ENCODE assay signal across 17 cellular contexts in genomic region chr7:132218876-132219275, GRCh38.
"Had no signal": no experiment of that assay in that cellular context is flagged by ENCODE, and none has a peak within 500 bp of the region (broad histone marks: within the 10 kb centered on the region; RNA-seq: fewer than 3 reads in every experiment).

No MANE protein-coding gene starts in this region.

- H3K36me3 ChIP-seq: esophagus squamous epithelium, heart left ventricle, tibial artery, vagina had no signal

- H3K27me3 Mint-ChIP-seq: activated naive CD8-positive, alpha-beta T cell treated with anti-CD3 and anti-CD28 coated beads, Interleukin-2, amount 50 U/mL, for 24 hours had no signal

- H3K27me3 ChIP-seq: ascending aorta, esophagus squamous epithelium, heart left ventricle, tibial artery, vagina had no signal

- H3K4me3 ChIP-seq: ascending aorta, esophagus squamous epithelium, heart left ventricle, mucosa of descending colon, tibial artery, vagina had no signal

- H3K27ac Mint-ChIP-seq: activated CD8-positive, alpha-beta T cell treated with anti-CD3 and anti-CD28 coated beads, Interleukin-2, amount 10 ng/mL, durations not matched to agents 7 days and 5 days; activated naive CD8-positive, alpha-beta T cell treated with anti-CD3 and anti-CD28 coated beads, Interleukin-2, amount 50 U/mL, for 24 hours; naive thymus-derived CD8-positive, alpha-beta T cell; stimulated activated effector memory CD8-positive, alpha-beta T cell treated with anti-CD3 and anti-CD28 coated beads, Interleukin-12 subunit alpha, Interleukin-12 subunit beta, amount 100 ng/mL, for 72 hours; WTC11 had no signal

- H3K36me3 Mint-ChIP-seq: naive thymus-derived CD8-positive, alpha-beta T cell; stimulated activated effector memory CD8-positive, alpha-beta T cell treated with anti-CD3 and anti-CD28 coated beads, Interleukin-12 subunit alpha, Interleukin-12 subunit beta, amount 100 ng/mL, for 72 hours; WTC11 had no signal

- ATAC-seq: activated CD8-positive, alpha-beta T cell treated with anti-CD3 and anti-CD28 coated beads, Interleukin-2, amount 10 ng/mL, durations not matched to agents 7 days and 5 days; activated naive CD8-positive, alpha-beta T cell treated with anti-CD3 and anti-CD28 coated beads, Interleukin-2, amount 50 U/mL, for 24 hours; foreskin keratinocyte; heart left ventricle; left lobe of liver; mucosa of descending colon; naive thymus-derived CD8-positive, alpha-beta T cell; stimulated activated effector memory CD8-positive, alpha-beta T cell treated with anti-CD3 and anti-CD28 coated beads, Interleukin-12 subunit alpha, Interleukin-12 subunit beta, amount 100 ng/mL, for 72 hours; WTC11 had no signal

- H3K9me3 ChIP-seq: ascending aorta, esophagus squamous epithelium, heart left ventricle, mucosa of descending colon, tibial artery, vagina had no signal

- H3K4me1 Mint-ChIP-seq: activated naive CD8-positive, alpha-beta T cell treated with anti-CD3 and anti-CD28 coated beads, Interleukin-2, amount 50 U/mL, for 24 hours; naive thymus-derived CD8-positive, alpha-beta T cell; stimulated activated effector memory CD8-positive, alpha-beta T cell treated with anti-CD3 and anti-CD28 coated beads, Interleukin-12 subunit alpha, Interleukin-12 subunit beta, amount 100 ng/mL, for 72 hours had no signal

- H3K9me3 Mint-ChIP-seq: activated naive CD8-positive, alpha-beta T cell treated with anti-CD3 and anti-CD28 coated beads, Interleukin-2, amount 50 U/mL, for 24 hours; naive thymus-derived CD8-positive, alpha-beta T cell; stimulated activated effector memory CD8-positive, alpha-beta T cell treated with anti-CD3 and anti-CD28 coated beads, Interleukin-12 subunit alpha, Interleukin-12 subunit beta, amount 100 ng/mL, for 72 hours; WTC11 had no signal

- H3K4me1 ChIP-seq: ascending aorta, tibial artery, vagina had no signal

- DNase-seq: activated CD4-positive, alpha-beta T cell treated with anti-CD3 and anti-CD28 coated beads for 48 hours; activated CD8-positive, alpha-beta memory T cell treated with anti-CD3 and anti-CD28 coated beads, Interleukin-2, amount 50 U/mL, for 48 hours; activated CD8-positive, alpha-beta T cell treated with anti-CD3 and anti-CD28 coated beads, Interleukin-2, amount 10 ng/mL, durations not matched to agents 7 days and 5 days; activated naive CD4-positive, alpha-beta T cell treated with Interleukin-2 at 50 U/mL for 16 hours; activated naive CD8-positive, alpha-beta T cell treated with anti-CD3 and anti-CD28 coated beads, Interleukin-2, amount 50 U/mL, for 24 hours; esophagus squamous epithelium; foreskin keratinocyte; heart left ventricle; mammary epithelial cell; mucosa of descending colon; naive thymus-derived CD8-positive, alpha-beta T cell had no signal

- H3K27ac ChIP-seq: ascending aorta, esophagus squamous epithelium, foreskin keratinocyte, heart left ventricle, tibial artery, vagina had no signal

- H3K4me3 Mint-ChIP-seq: activated CD8-positive, alpha-beta T cell treated with anti-CD3 and anti-CD28 coated beads, Interleukin-2, amount 10 ng/mL, durations not matched to agents 7 days and 5 days; activated naive CD8-positive, alpha-beta T cell treated with anti-CD3 and anti-CD28 coated beads, Interleukin-2, amount 50 U/mL, for 24 hours; naive thymus-derived CD8-positive, alpha-beta T cell; stimulated activated effector memory CD8-positive, alpha-beta T cell treated with anti-CD3 and anti-CD28 coated beads, Interleukin-12 subunit alpha, Interleukin-12 subunit beta, amount 100 ng/mL, for 72 hours; WTC11 had no signal
